13 cellular contexts compared by ENCODE assay signal in the genomic region with DNA sequence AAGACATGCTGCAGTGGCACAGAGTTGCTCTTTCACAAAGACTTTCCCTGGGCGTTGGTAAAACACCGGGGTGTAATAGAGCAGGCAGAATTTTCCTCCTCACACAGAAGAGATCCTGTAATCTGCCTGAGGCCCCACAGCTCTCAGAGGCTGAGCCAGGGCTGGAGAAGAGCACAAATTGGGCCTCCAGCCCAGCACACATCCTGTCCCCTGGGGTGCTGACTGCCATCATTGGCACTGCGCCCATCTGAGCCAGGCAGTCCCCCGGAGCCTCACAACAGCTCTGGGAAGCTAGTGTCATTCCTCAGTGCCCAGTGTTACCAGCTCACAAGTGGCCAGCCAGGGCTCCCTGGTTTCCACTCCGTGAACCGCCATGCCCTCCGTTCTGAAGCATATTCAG.
DNase-seq lines count a peak whose midpoint lies in the region; ATAC-seq, FAIRE-seq and TF ChIP-seq lines count a peak whose summit lies in the region.
"Had no signal": no experiment of that assay in that cellular context is flagged by ENCODE, and none has a peak within 500 bp of the region (broad histone marks: within the 10 kb centered on the region; RNA-seq: fewer than 3 reads in every experiment).

No MANE protein-coding gene starts in this region.

- ATAC-seq in activated CD8-positive, alpha-beta T cell treated with anti-CD3 and anti-CD28 coated beads, Interleukin-2, amount 10 ng/mL, durations not matched to agents 7 days and 5 days = no peak
- ATAC-seq in activated CD8-positive, alpha-beta T cell treated with anti-CD3 and anti-CD28 coated beads for 36 hours = no peak
- no peak for ATAC-seq in HG03521 (IDR thresholded peaks at IDR 0.05; ENCODE audit: unreplicated experiment)

- H3K9me3 ChIP-seq in MM.1S (replicated peaks; ENCODE audit: insufficient read depth, low read length) = no peaks in the 10 kb centered on the region
- H3K9me3 ChIP-seq: HAP-1, Peyer's patch had no signal

- no peak overlapping the region for H3K27ac ChIP-seq in MM.1S (ENCODE audit: low read length)
- H3K27ac ChIP-seq: Peyer's patch had no signal

- no peaks in the 10 kb centered on the region for H3K36me3 ChIP-seq in MM.1S (replicated peaks; ENCODE audit: insufficient read depth, low read length)
- H3K36me3 ChIP-seq: HAP-1, Peyer's patch had no signal

- H3K4me1 ChIP-seq in MM.1S (ENCODE audit: low read length) = no peaks in the 10 kb centered on the region
- H3K4me1 ChIP-seq: HAP-1 had no signal

- H3K9me2 ChIP-seq in MM.1S (replicated peaks; ENCODE audit: insufficient read depth, low read length) = no peaks in the 10 kb centered on the region

- CTCF ChIA-PET in activated CD8-positive, alpha-beta T cell treated with anti-CD3 and anti-CD28 coated beads, Interleukin-2, amount 10 ng/mL, durations not matched to agents 7 days and 5 days (lab: Charles Lee) = interaction anchor here (1.0 kb wide), 1 partner anchor 120 kb away, joined by 3 read pairs; a partner anchor contains a TSS
- CTCF ChIA-PET in activated CD8-positive, alpha-beta T cell treated with anti-CD3 and anti-CD28 coated beads for 36 hours (lab: Charles Lee) = no interaction called here

- H3K27me3 Mint-ChIP-seq in activated CD8-positive, alpha-beta T cell treated with anti-CD3 and anti-CD28 coated beads, Interleukin-2, amount 10 ng/mL, durations not matched to agents 7 days and 5 days (ENCODE audit: low read depth) = no peaks in the 10 kb centered on the region
- no peaks in the 10 kb centered on the region for H3K27me3 Mint-ChIP-seq in activated CD8-positive, alpha-beta T cell treated with anti-CD3 and anti-CD28 coated beads for 36 hours
- H3K27me3 Mint-ChIP-seq: central memory CD8-positive, alpha-beta T cell had no signal

- H3F3A ChIP-seq in MM.1S (ENCODE audit: insufficient read depth, low read length) = no peaks in the 10 kb centered on the region

- intact Hi-C loops in activated CD8-positive, alpha-beta T cell treated with anti-CD3 and anti-CD28 coated beads for 36 hours (cut with micrococcal nuclease) = no loop called here

- peak overlapping the region; percentile 25 for H3K27ac Mint-ChIP-seq in activated CD8-positive, alpha-beta T cell treated with anti-CD3 and anti-CD28 coated beads, Interleukin-2, amount 10 ng/mL, durations not matched to agents 7 days and 5 days
- H3K27ac Mint-ChIP-seq in activated CD8-positive, alpha-beta T cell treated with anti-CD3 and anti-CD28 coated beads for 36 hours = no peak overlapping the region

- H3K4me3 ChIP-seq in fibroblast of pulmonary artery (replicated peaks; ENCODE audit: low read depth, low read length) (no peak overlapping the region), MM.1S (ENCODE audit: low read length) (no peak overlapping the region)
- H3K4me3 ChIP-seq: HAP-1, Peyer's patch had no signal

- POLR2A ChIA-PET in activated CD8-positive, alpha-beta T cell treated with anti-CD3 and anti-CD28 coated beads, Interleukin-2, amount 10 ng/mL, durations not matched to agents 7 days and 5 days (lab: Charles Lee) = interaction anchor here (0.7 to 1.2 kb wide), 2 partner anchors 22 to 115 kb away, joined by 3 read pairs; no protein-coding TSS in a partner anchor
- POLR2A ChIA-PET in activated CD8-positive, alpha-beta T cell treated with anti-CD3 and anti-CD28 coated beads for 36 hours (lab: Charles Lee) = interaction anchor here (1.0 kb wide), 1 partner anchor 51 kb away, joined by 3 read pairs; no protein-coding TSS in a partner anchor

- H3K9me3 Mint-ChIP-seq in activated CD8-positive, alpha-beta T cell treated with anti-CD3 and anti-CD28 coated beads, Interleukin-2, amount 10 ng/mL, durations not matched to agents 7 days and 5 days (ENCODE audit: insufficient read depth) = no peaks in the 10 kb centered on the region
- H3K9me3 Mint-ChIP-seq in activated CD8-positive, alpha-beta T cell treated with anti-CD3 and anti-CD28 coated beads for 36 hours = no peaks in the 10 kb centered on the region
- H3K9me3 Mint-ChIP-seq: central memory CD8-positive, alpha-beta T cell had no signal

- H3K27me3 ChIP-seq in MM.1S (replicated peaks; ENCODE audit: insufficient read depth, low read length) = no peaks in the 10 kb centered on the region
- H3K27me3 ChIP-seq: Peyer's patch had no signal

- no peaks in the 10 kb centered on the region for H4K20me1 ChIP-seq in MM.1S (ENCODE audit: insufficient read depth, low read length)

- no peak overlapping the region for H3K4me3 Mint-ChIP-seq in activated CD8-positive, alpha-beta T cell treated with anti-CD3 and anti-CD28 coated beads, Interleukin-2, amount 10 ng/mL, durations not matched to agents 7 days and 5 days
- no peak overlapping the region for H3K4me3 Mint-ChIP-seq in activated CD8-positive, alpha-beta T cell treated with anti-CD3 and anti-CD28 coated beads for 36 hours
- H3K4me3 Mint-ChIP-seq: central memory CD8-positive, alpha-beta T cell had no signal

- no peak overlapping the region for H3K9ac ChIP-seq in MM.1S (ENCODE audit: low read length)

- no peaks in the 10 kb centered on the region for H3K79me2 ChIP-seq in MM.1S (ENCODE audit: low read length)

- peaks cover 93% of the 10 kb centered on the region for H3K4me1 Mint-ChIP-seq in activated CD8-positive, alpha-beta T cell treated with anti-CD3 and anti-CD28 coated beads, Interleukin-2, amount 10 ng/mL, durations not matched to agents 7 days and 5 days (ENCODE audit: low read depth)
- peaks cover 59% of the 10 kb centered on the region for H3K4me1 Mint-ChIP-seq in activated CD8-positive, alpha-beta T cell treated with anti-CD3 and anti-CD28 coated beads for 36 hours (ENCODE audit: low read depth)

- no peak overlapping the region for H3K4me2 ChIP-seq in MM.1S (ENCODE audit: low read depth, low read length)

- TF ChIP-seq CTCF in activated CD8-positive, alpha-beta T cell treated with anti-CD3 and anti-CD28 coated beads for 36 hours (IDR thresholded peaks at IDR 0.05) = no peak
- no peak for TF ChIP-seq CTCF in fibroblast of pulmonary artery (IDR thresholded peaks at IDR 0.05; ENCODE audit: low read length, missing control alignments)
- TF ChIP-seq CTCF in MM.1S (IDR thresholded peaks at IDR 0.05; ENCODE audit: low read length) = no peak

- H2AFZ ChIP-seq in MM.1S (ENCODE audit: low read length) = no peak overlapping the region

- peaks cover 60% of the 10 kb centered on the region for H3K36me3 Mint-ChIP-seq in activated CD8-positive, alpha-beta T cell treated with anti-CD3 and anti-CD28 coated beads, Interleukin-2, amount 10 ng/mL, durations not matched to agents 7 days and 5 days (ENCODE audit: low read depth)
- peaks cover 22% of the 10 kb centered on the region for H3K36me3 Mint-ChIP-seq in activated CD8-positive, alpha-beta T cell treated with anti-CD3 and anti-CD28 coated beads for 36 hours (ENCODE audit: low read depth)

- no peak for DNase-seq in activated CD8-positive, alpha-beta T cell treated with anti-CD3 and anti-CD28 coated beads, Interleukin-2, amount 10 ng/mL, durations not matched to agents 7 days and 5 days
- no peak for DNase-seq in activated CD8-positive, alpha-beta T cell treated with anti-CD3 and anti-CD28 coated beads for 36 hours
- peak; percentile 97 for DNase-seq in RPMI7951 (ENCODE audit: low read depth)
- peak; percentile 43 for DNase-seq in fibroblast of pulmonary artery (ENCODE audit: low read depth)
- DNase-seq in urothelium cell line (ENCODE audit: low spot score) = peak; percentile 25
- DNase-seq in MM.1S = no peak
- DNase-seq in DMS53 (lab: John Stamatoyannopoulos, UW) = no peak
- DNase-seq: occipital lobe, Peyer's patch had no signal

- no peak for FAIRE-seq in urothelium cell line (lab: Jason Lieb, UNC)
- FAIRE-seq: GM12891 had no signal

Comparison
In these comparisons a context has a peak if more than half of its experiments do, and no peak if none do; other contexts are left out.
1. DNase-seq: peak in RPMI7951 (single experiment), fibroblast of pulmonary artery (single experiment) and urothelium cell line (single experiment); none in activated CD8-positive, alpha-beta T cell treated with anti-CD3 and anti-CD28 coated beads, Interleukin-2, amount 10 ng/mL, durations not matched to agents 7 days and 5 days (single experiment), activated CD8-positive, alpha-beta T cell treated with anti-CD3 and anti-CD28 coated beads for 36 hours (single experiment), MM.1S (single experiment) and DMS53 (single experiment).